8 cellular contexts compared by ENCODE assay signal in genomic region chr2:12501469-12502147, GRCh38.
DNase-seq lines count a peak whose midpoint lies in the region; ATAC-seq and TF ChIP-seq lines count a peak whose summit lies in the region.

No MANE protein-coding gene starts in this region.

- POLR2A ChIA-PET in GM10248 (lab: Yijun Ruan, JAX), result no interaction called here

- H3K36me3 Mint-ChIP-seq in activated T-helper 17 cell treated with anti-CD3 and anti-CD28 coated beads, Interleukin-2, amount 50 U/mL, for 72 hours (ENCODE audit: low read depth), result peaks cover 6% of the 10 kb centered on the region
- no peaks in the 10 kb centered on the region for H3K36me3 Mint-ChIP-seq in natural killer cell treated with Interleukin-12 subunit alpha and Interleukin-12 subunit beta and Interleukin-15 and Interleukin-18, amount 100 ng/mL, for 72 hours

- peaks cover 3% of the 10 kb centered on the region for H3K9me3 Mint-ChIP-seq in activated T-helper 17 cell treated with anti-CD3 and anti-CD28 coated beads, Interleukin-2, amount 50 U/mL, for 72 hours
- H3K9me3 Mint-ChIP-seq in natural killer cell treated with Interleukin-12 subunit alpha and Interleukin-12 subunit beta and Interleukin-15 and Interleukin-18, amount 100 ng/mL, for 72 hours, result no peaks in the 10 kb centered on the region

- peak overlapping the region; percentile 61 for H3K4me3 Mint-ChIP-seq in activated T-helper 17 cell treated with anti-CD3 and anti-CD28 coated beads, Interleukin-2, amount 50 U/mL, for 72 hours
- H3K4me3 Mint-ChIP-seq in natural killer cell treated with Interleukin-12 subunit alpha and Interleukin-12 subunit beta and Interleukin-15 and Interleukin-18, amount 100 ng/mL, for 72 hours, result peak overlapping the region; percentile 74

- H3K4me3 ChIP-seq in NB4 (ENCODE audit: low read depth, low read length), result no peak overlapping the region

- peaks cover 74% of the 10 kb centered on the region for H3K4me1 Mint-ChIP-seq in activated T-helper 17 cell treated with anti-CD3 and anti-CD28 coated beads, Interleukin-2, amount 50 U/mL, for 72 hours
- peaks cover 68 to 85% of the 10 kb centered on the region in 2 donors for H3K4me1 Mint-ChIP-seq in natural killer cell treated with Interleukin-12 subunit alpha and Interleukin-12 subunit beta and Interleukin-15 and Interleukin-18, amount 100 ng/mL, for 72 hours (ENCODE audit: low read depth in 2 of 2)

- H3K27ac Mint-ChIP-seq in activated T-helper 17 cell treated with anti-CD3 and anti-CD28 coated beads, Interleukin-2, amount 50 U/mL, for 72 hours, result peak overlapping the region; percentile 88
- H3K27ac Mint-ChIP-seq in natural killer cell treated with Interleukin-12 subunit alpha and Interleukin-12 subunit beta and Interleukin-15 and Interleukin-18, amount 100 ng/mL, for 72 hours, result peak overlapping the region; percentile 66 to 75

- no peaks in the 10 kb centered on the region for H3K27me3 Mint-ChIP-seq in activated T-helper 17 cell treated with anti-CD3 and anti-CD28 coated beads, Interleukin-2, amount 50 U/mL, for 72 hours
- no peaks in the 10 kb centered on the region for H3K27me3 Mint-ChIP-seq in natural killer cell treated with Interleukin-12 subunit alpha and Interleukin-12 subunit beta and Interleukin-15 and Interleukin-18, amount 100 ng/mL, for 72 hours

- DNase-seq in GM10248 (ENCODE audit: extremely low spot score), result peak; percentile 56
- DNase-seq in NB4 (ENCODE audit: low read depth), result peak; percentile 65
- peak; percentile 78 for DNase-seq in natural killer cell treated with Interleukin-12 subunit alpha and Interleukin-12 subunit beta and Interleukin-15 and Interleukin-18, amount 100 ng/mL, for 72 hours (ENCODE audit: low spot score)
- DNase-seq in KG1 (lab: John Stamatoyannopoulos, UW), result no peak
- DNase-seq in HT-29 (ENCODE audit: low spot score), result no peak
- DNase-seq in foreskin melanocyte, result no peak

- no peak for TF ChIP-seq CTCF in GM10248 (IDR thresholded peaks at IDR 0.05; ENCODE audit: control extremely low read depth, extremely low read depth, low read depth, missing control alignments)
- TF ChIP-seq CTCF in NB4 (IDR thresholded peaks at IDR 0.05; ENCODE audit: low read depth, low read length), result no peak

- CTCF ChIA-PET in GM10248 (lab: Yijun Ruan, JAX), result interaction anchor here (1.0 to 3.8 kb wide), 2 partner anchors 11 to 18 kb away, joined by 3 to 13 read pairs; no protein-coding TSS in a partner anchor

- no peak for TF ChIP-seq POLR2A in NB4 (IDR thresholded peaks at IDR 0.05; ENCODE audit: extremely low read depth, insufficient read length)

- ATAC-seq in GM21825 (IDR thresholded peaks at IDR 0.05; ENCODE audit: unreplicated experiment), result peak; percentile 96
- ATAC-seq in activated T-helper 17 cell treated with anti-CD3 and anti-CD28 coated beads, Interleukin-2, amount 50 U/mL, for 72 hours (replicated peaks), result peak; percentile 61
- ATAC-seq in natural killer cell treated with Interleukin-12 subunit alpha and Interleukin-12 subunit beta and Interleukin-15 and Interleukin-18, amount 100 ng/mL, for 72 hours, result peak; percentile 90 to 92

Comparison
In these comparisons a context has a peak if more than half of its experiments do, and no peak if none do; other contexts are left out.
1. DNase-seq: peak in GM10248 (single experiment), NB4 (single experiment) and natural killer cell treated with Interleukin-12 subunit alpha and Interleukin-12 subunit beta and Interleukin-15 and Interleukin-18, amount 100 ng/mL, for 72 hours (single experiment); none in KG1 (single experiment), HT-29 (single experiment) and foreskin melanocyte (single experiment).
2. Peak in every context shown above with its lines, with median percentiles within 50 percentile points of each other: ATAC-seq.